8 cellular contexts compared by ENCODE assay signal in the genomic region with DNA sequence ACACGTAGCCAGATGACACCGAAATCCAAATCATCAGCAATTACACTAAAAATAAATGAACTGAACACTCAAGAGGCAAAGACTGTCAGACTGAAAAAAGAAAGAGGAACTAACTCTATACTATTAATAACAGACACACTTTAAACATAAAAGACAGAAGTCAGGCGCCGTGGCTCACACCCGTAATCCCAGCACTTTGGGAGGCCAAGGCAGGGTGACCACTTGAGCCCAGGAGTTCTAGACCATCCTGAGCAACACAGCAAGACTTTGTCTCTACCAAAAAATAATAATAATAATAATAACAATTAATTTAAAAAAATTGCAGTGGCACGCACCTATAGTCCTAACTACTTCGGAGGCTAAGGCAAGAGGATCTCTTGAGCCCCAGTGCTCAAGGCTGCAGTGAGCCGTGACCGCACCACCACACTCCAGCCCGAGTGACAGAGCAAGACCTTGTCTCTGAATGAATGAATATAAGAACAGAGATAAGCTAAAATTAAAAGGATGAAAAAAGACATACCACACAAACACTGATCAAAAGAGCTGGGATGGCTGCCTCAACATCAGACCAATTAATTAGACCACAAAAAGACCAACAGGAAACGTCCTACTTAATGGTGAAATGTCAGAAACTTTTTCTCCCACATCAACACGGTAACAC. TPM values are rescaled to one million over a fixed set of nuclear protein-coding genes. Genes with fewer than 3 reads are reported as not detected.
DNase-seq lines count a peak whose midpoint lies in the region; ATAC-seq and TF ChIP-seq lines count a peak whose summit lies in the region.

No MANE protein-coding gene starts in this region.

- H3K4me1 ChIP-seq in esophagus muscularis mucosa (peaks cover 22 to 58% (median 49%) of the 10 kb centered on the region in 4 donors), sigmoid colon (peaks cover 0 to 10% (median 7%) of the 10 kb centered on the region in 4 donors)

- DNase-seq in GM13977 (ENCODE audit: low spot score) (peak; percentile 83), esophagus muscularis mucosa (ENCODE audit: extremely low spot score) (no peak), AG08395 (ENCODE audit: low spot score) (no peak), Calu3 (no peak), SK-N-DZ (ENCODE audit: low spot score) (no peak), sigmoid colon (no peak)

- TF ChIP-seq EP300 in esophagus muscularis mucosa (IDR thresholded peaks at IDR 0.05) (no peak), sigmoid colon (IDR thresholded peaks at IDR 0.05) (no peak)

- peak; percentile 48 for ATAC-seq in GM21526 (IDR thresholded peaks at IDR 0.05; ENCODE audit: low FRiP score, unreplicated experiment)
- ATAC-seq in HG03575 (IDR thresholded peaks at IDR 0.05; ENCODE audit: extremely low read depth, insufficient number of reproducible peaks, low FRiP score, unreplicated experiment) = peak; percentile 44

- WGBS in esophagus muscularis mucosa = 62% methylated on average over 12 of the region's 12 CpGs
- 61 to 86% methylated on average over 12 of the region's 12 CpGs for WGBS in sigmoid colon, 2 donors

- no peaks in the 10 kb centered on the region for H3K4me1 Mint-ChIP-seq in Calu3 (ENCODE audit: low read depth, unreplicated experiment)

- no peaks in the 10 kb centered on the region for H3K27me3 Mint-ChIP-seq in Calu3 (ENCODE audit: unreplicated experiment)

- no peak overlapping the region for H3K4me3 Mint-ChIP-seq in Calu3 (ENCODE audit: low read depth, unreplicated experiment)

- no peak overlapping the region for H3K4me3 ChIP-seq in esophagus muscularis mucosa
- H3K4me3 ChIP-seq in sigmoid colon = no peak overlapping the region

- TF ChIP-seq POLR2A in esophagus muscularis mucosa (IDR thresholded peaks at IDR 0.05; ENCODE audit: low read depth) (no peak), sigmoid colon (IDR thresholded peaks at IDR 0.05) (no peak)

- no peak overlapping the region for H3K27ac Mint-ChIP-seq in Calu3 (ENCODE audit: unreplicated experiment)

- H3K36me3 ChIP-seq in esophagus muscularis mucosa = peaks cover 25 to 90% (median 74%) of the 10 kb centered on the region in 4 donors
- H3K36me3 ChIP-seq in sigmoid colon = peaks cover 23 to 83% (median 51%) of the 10 kb centered on the region in 4 donors

- intact Hi-C loops in esophagus muscularis mucosa (cut with DNase I) = no loop called here
- intact Hi-C loops in Calu3 (cut with micrococcal nuclease; ENCODE audit: unreplicated experiment) = no loop called here
- intact Hi-C loops in sigmoid colon (cut with DNase I) = no loop called here

- H3K27me3 ChIP-seq in esophagus muscularis mucosa = no peaks in the 10 kb centered on the region
- no peaks in the 10 kb centered on the region for H3K27me3 ChIP-seq in sigmoid colon

- H3K27ac ChIP-seq in esophagus muscularis mucosa (replicated peaks in 1 of 4) = peak overlapping the region; percentile 20 to 64 (median 56)
- peak overlapping the region in 1 of 4 donors; percentile 39 for H3K27ac ChIP-seq in sigmoid colon

- H3K9me3 ChIP-seq in esophagus muscularis mucosa = no peaks in the 10 kb centered on the region
- no peaks in the 10 kb centered on the region for H3K9me3 ChIP-seq in sigmoid colon

- peaks cover 33% of the 10 kb centered on the region for H3K36me3 Mint-ChIP-seq in Calu3 (ENCODE audit: insufficient read depth, unreplicated experiment)

- no peak for TF ChIP-seq CTCF in GM13977 (IDR thresholded peaks at IDR 0.05; ENCODE audit: extremely low read depth, insufficient read depth, missing control alignments)
- no peak for TF ChIP-seq CTCF in esophagus muscularis mucosa (IDR thresholded peaks at IDR 0.05)
- TF ChIP-seq CTCF in Calu3 (IDR thresholded peaks at IDR 0.05; ENCODE audit: unreplicated experiment) = no peak
- no peak for TF ChIP-seq CTCF in sigmoid colon (IDR thresholded peaks at IDR 0.05)

- no TSS peak for BruUV-seq in Calu3 (replicated peaks; lab: Mats Ljungman, UMichigan)

- in situ Hi-C loops in GM13977 (cut with MboI; ENCODE audit: low pct_unique_long_range_greater_than_20kb, low sequenced_read_pairs, unreplicated experiment) = no loop called here

- H3K9me3 Mint-ChIP-seq in Calu3 (ENCODE audit: low read depth, unreplicated experiment) = no peaks in the 10 kb centered on the region

- CTCF ChIA-PET in Calu3 (lab: Charles Lee) = no interaction called here

RNA-seq across cellular contexts. Expression of gene CTBP1, which starts 29.9 kb away (rescaled TPM):
- 100 to 1,000 TPM; 110 to 245 (median 172) TPM for total RNA-seq in esophagus muscularis mucosa
- 115 and 130 TPM in 2 replicates for total RNA-seq in Calu3 (2022)
- 176 and 237 TPM in 2 replicates for polyA plus RNA-seq in SK-N-DZ (2014; cell fraction: cytosol; rRNA removed)
- polyA plus RNA-seq in SK-N-DZ (2014; cell fraction: nucleus; rRNA removed) = 231 and 361 TPM in 2 replicates
- total RNA-seq in sigmoid colon = 100 to 1,000 TPM in 3 of 4 donors, 10 to 100 TPM in 1; 98.9 to 160 (median 129) TPM
- 100 to 1,000 TPM in 1 of 3 donors, 10 to 100 TPM in 2; 67.9 to 162 (median 71.4) TPM for polyA plus RNA-seq in sigmoid colon

RNA-seq across cellular contexts. Expression of gene SPON2, which starts 46.6 kb away (rescaled TPM):
- total RNA-seq in esophagus muscularis mucosa = 10 to 100 TPM; 21.3 to 72.9 (median 58.3) TPM
- total RNA-seq in Calu3 (2022) = 2.2 and 2.4 TPM in 2 replicates
- 0.14 TPM in 1 of 2 replicates, not detected in the other for polyA plus RNA-seq in SK-N-DZ (2014; cell fraction: cytosol; rRNA removed)
- polyA plus RNA-seq in SK-N-DZ (2014; cell fraction: nucleus; rRNA removed) = 0.19 and 1.2 TPM in 2 replicates
- total RNA-seq in sigmoid colon = 100 to 1,000 TPM in 1 of 4 donors, 10 to 100 TPM in 3; 33.6 to 165 (median 79.8) TPM
- 10 to 100 TPM in 2 of 3 donors, 1 to 10 TPM in 1; 8.6 to 33.6 (median 25.2) TPM for polyA plus RNA-seq in sigmoid colon
